Comparison of ENCODE assay signal across 20 cellular contexts in the genomic region with DNA sequence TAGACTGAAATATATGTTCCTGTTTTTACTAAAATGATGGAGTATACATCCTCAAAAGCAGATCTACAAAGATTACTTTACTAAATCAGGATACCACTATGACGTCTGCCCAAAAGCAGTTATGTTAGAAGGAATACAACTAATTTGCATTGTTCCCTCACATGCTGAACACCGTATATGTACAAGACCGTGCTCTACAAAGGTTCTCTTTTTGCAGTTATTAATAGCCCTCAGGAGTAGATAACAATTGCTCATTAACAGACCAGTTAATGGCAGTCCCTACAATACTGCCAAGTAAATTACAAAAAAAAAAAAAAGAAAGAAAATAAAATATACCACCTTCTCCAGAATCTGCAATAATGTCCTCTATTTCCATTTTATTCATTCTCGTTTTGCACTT.
A peak's percentile ranks its signal among the peaks of the same experiment; 100 is the strongest.
DNase-seq lines count a peak whose midpoint lies in the region; ATAC-seq, FAIRE-seq and TF ChIP-seq lines count a peak whose summit lies in the region.
"Had no signal": no experiment of that assay in that cellular context is flagged by ENCODE, and none has a peak within 500 bp of the region (broad histone marks: within the 10 kb centered on the region; RNA-seq: fewer than 3 reads in every experiment).

No MANE protein-coding gene starts in this region.

- H3K9me3 Mint-ChIP-seq in activated CD8-positive, alpha-beta memory T cell treated with anti-CD3 and anti-CD28 coated beads, Interleukin-2, amount 10 ng/mL, durations not matched to agents 7 days and 5 days (ENCODE audit: low read depth): peaks cover 9% of the 10 kb centered on the region

- FAIRE-seq in A549 (lab: Jason Lieb, UNC): peak; percentile 51
- FAIRE-seq: GM12892, HepG2 had no signal

- H3K4me2 ChIP-seq in A549: no peak overlapping the region

- DNase-seq in A549 (ENCODE audit: low read depth in 1 of 2, low spot score in 1 of 2) (no peak), NOMO-1 treated with dmso at 0.1 percent for 144 hours (lab: John Stamatoyannopoulos, UW; ENCODE audit: unreplicated experiment) (peak; percentile 59), heart right ventricle (no peak), MG63 (no peak), psoas muscle (no peak)
- DNase-seq in activated CD8-positive, alpha-beta memory T cell treated with anti-CD3 and anti-CD28 coated beads, Interleukin-2, amount 10 ng/mL, durations not matched to agents 7 days and 5 days: no peak
- DNase-seq: KG1, NCI-H1105 treated with DMSO at 0.1 percent for 48 hours, NCI-H1694 treated with DMSO at 0.1 percent for 48 hours, NCI-H345, Peyer's patch, SHP77 treated with DMSO at 0.1 percent for 48 hours had no signal

- H3K27me3 Mint-ChIP-seq in activated CD8-positive, alpha-beta memory T cell treated with anti-CD3 and anti-CD28 coated beads, Interleukin-2, amount 10 ng/mL, durations not matched to agents 7 days and 5 days: no peaks in the 10 kb centered on the region

- CTCF ChIA-PET in A549 (lab: Yijun Ruan, JAX): no interaction called here
- CTCF ChIA-PET in activated CD8-positive, alpha-beta memory T cell treated with anti-CD3 and anti-CD28 coated beads, Interleukin-2, amount 10 ng/mL, durations not matched to agents 7 days and 5 days (lab: Charles Lee): no interaction called here

- intact Hi-C loops in heart right ventricle (cut with DNase I): no loop called here
- intact Hi-C loops in psoas muscle (cut with DNase I): no loop called here

- peaks cover 86% of the 10 kb centered on the region for H3K4me1 ChIP-seq in A549
- peaks cover 7 to 54% (median 32%) of the 10 kb centered on the region in 9 donors for H3K4me1 ChIP-seq in heart right ventricle
- H3K4me1 ChIP-seq in psoas muscle: peaks cover 50% of the 10 kb centered on the region
- H3K4me1 ChIP-seq: Peyer's patch had no signal

- WGBS in A549 (ENCODE audit: missing lambda C conversion rate): 83% methylated on average over 4 of the region's 4 CpGs
- WGBS in heart right ventricle, 2 donors: 39 to 40% methylated on average over 4 of the region's 4 CpGs
- 30 to 45% (median 33%) methylated on average over 4 of the region's 4 CpGs for WGBS in psoas muscle, 3 donors

- H3K4me1 Mint-ChIP-seq in activated CD8-positive, alpha-beta memory T cell treated with anti-CD3 and anti-CD28 coated beads, Interleukin-2, amount 10 ng/mL, durations not matched to agents 7 days and 5 days: no peaks in the 10 kb centered on the region

- no peaks in the 10 kb centered on the region for H3K36me3 ChIP-seq in heart right ventricle
- H3K36me3 ChIP-seq in MG63: peaks cover 17% of the 10 kb centered on the region
- H3K36me3 ChIP-seq in psoas muscle (ENCODE audit: insufficient read depth in 1 of 2, low read depth in 1 of 2): no peaks in the 10 kb centered on the region
- H3K36me3 ChIP-seq: Peyer's patch had no signal

- H3K9me3 ChIP-seq in A549: no peaks in the 10 kb centered on the region
- H3K9me3 ChIP-seq in heart right ventricle: no peaks in the 10 kb centered on the region
- H3K9me3 ChIP-seq in MG63: no peaks in the 10 kb centered on the region
- no peaks in the 10 kb centered on the region for H3K9me3 ChIP-seq in psoas muscle
- H3K9me3 ChIP-seq: Peyer's patch had no signal

- TF ChIP-seq EP300 in A549 (IDR thresholded peaks at IDR 0.05): no peak

- no peaks in the 10 kb centered on the region for H3K27me3 ChIP-seq in heart right ventricle
- H3K27me3 ChIP-seq in MG63: no peaks in the 10 kb centered on the region
- H3K27me3 ChIP-seq in psoas muscle (ENCODE audit: insufficient read depth in 3 of 3, low read length in 2 of 3): no peaks in the 10 kb centered on the region
- H3K27me3 ChIP-seq: Peyer's patch had no signal

- no peak for ATAC-seq in A549
- ATAC-seq in HG03565 (IDR thresholded peaks at IDR 0.05; ENCODE audit: unreplicated experiment): peak; percentile 26
- peak in 5 of 8 donors; percentile 53 to 73 (median 64) for ATAC-seq in heart right ventricle
- ATAC-seq in activated CD8-positive, alpha-beta memory T cell treated with anti-CD3 and anti-CD28 coated beads, Interleukin-2, amount 10 ng/mL, durations not matched to agents 7 days and 5 days: no peak
- no peak for ATAC-seq in psoas muscle
- no peak for ATAC-seq in HG03095 (IDR thresholded peaks at IDR 0.05; ENCODE audit: unreplicated experiment)
- ATAC-seq: HCT116, HepG2, SK-N-SH treated with all-trans-retinoic acid at 6 μM for 48 hours had no signal

- TF ChIP-seq POLR2A in A549 (IDR thresholded peaks at IDR 0.05; ENCODE audit: low read length): no peak

- H3K4me3 ChIP-seq in A549 (no peak overlapping the region), heart right ventricle (no peak overlapping the region), MG63 (no peak overlapping the region), psoas muscle (no peak overlapping the region)
- H3K4me3 ChIP-seq: GM23248, Peyer's patch had no signal

- no peaks in the 10 kb centered on the region for H3K36me3 Mint-ChIP-seq in activated CD8-positive, alpha-beta memory T cell treated with anti-CD3 and anti-CD28 coated beads, Interleukin-2, amount 10 ng/mL, durations not matched to agents 7 days and 5 days

- H3K27ac ChIP-seq in A549 (no peak overlapping the region; a peak in 1 of 6 replicates), heart right ventricle (peak overlapping the region in 8 of 10 donors; percentile 18 to 76 (median 58)), psoas muscle (no peak overlapping the region)
- H3K27ac ChIP-seq: C4-2B, GM23248, Peyer's patch had no signal

- H3K4me3 Mint-ChIP-seq in activated CD8-positive, alpha-beta memory T cell treated with anti-CD3 and anti-CD28 coated beads, Interleukin-2, amount 10 ng/mL, durations not matched to agents 7 days and 5 days: no peak overlapping the region

- no peak overlapping the region for H3K27ac Mint-ChIP-seq in activated CD8-positive, alpha-beta memory T cell treated with anti-CD3 and anti-CD28 coated beads, Interleukin-2, amount 10 ng/mL, durations not matched to agents 7 days and 5 days

- no peak for TF ChIP-seq RAD21 in A549 (conservative IDR thresholded peaks at IDR 0.05 in 1 of 2, IDR thresholded peaks at IDR 0.05 in 1 of 2)

- POLR2A ChIA-PET in A549 (lab: Yijun Ruan, JAX): no interaction called here

- no peak for TF ChIP-seq CTCF in A549 (IDR thresholded peaks at IDR 0.05)
- no peak for TF ChIP-seq CTCF in heart right ventricle (IDR thresholded peaks at IDR 0.05)
- TF ChIP-seq CTCF in psoas muscle (IDR thresholded peaks at IDR 0.05): no peak

TF ChIP-seq in A549, 52 proteins besides CTCF, POLR2A, EP300 and RAD21:
- TF ChIP-seq EHMT2 (IDR thresholded peaks at IDR 0.05; ENCODE audit: low read depth) (no peak), FOSL2 (IDR thresholded peaks at IDR 0.05) (no peak), FOSL2 (CRISPR knock-in tag; IDR thresholded peaks at IDR 0.05) (no peak), NPAS2 (CRISPR knock-in tag; IDR thresholded peaks at IDR 0.05; ENCODE audit: borderline replicate concordance) (no peak), JUN (IDR thresholded peaks at IDR 0.05) (no peak), SREBF2 (IDR thresholded peaks at IDR 0.05) (no peak), TFCP2L1 (CRISPR knock-in tag; IDR thresholded peaks at IDR 0.05) (no peak), ZFP36 (IDR thresholded peaks at IDR 0.05; ENCODE audit: borderline replicate concordance, partially characterized antibody) (no peak)

Comparison
In these comparisons a context has a peak if more than half of its experiments do, and no peak if none do; other contexts are left out.
1. ATAC-seq: peak in HG03565 (single experiment) and heart right ventricle (5 of 8); none in A549 (0 of 2), activated CD8-positive, alpha-beta memory T cell treated with anti-CD3 and anti-CD28 coated beads, Interleukin-2, amount 10 ng/mL, durations not matched to agents 7 days and 5 days (single experiment), psoas muscle (0 of 4) and HG03095 (single experiment).
2. H3K27ac ChIP-seq: peak in heart right ventricle (8 of 10); none in A549 (0 of 2) and psoas muscle (single experiment).